ENCODE assay signal across 24 cellular contexts in genomic region chrX:153537080-153537479, GRCh38. TPM values are rescaled to one million over a fixed set of nuclear protein-coding genes. Genes with fewer than 3 reads are reported as not detected.
"Had no signal": no experiment of that assay in that cellular context is flagged by ENCODE, and none has a peak within 500 bp of the region (broad histone marks: within the 10 kb centered on the region; RNA-seq: fewer than 3 reads in every experiment).

No MANE protein-coding gene starts in this region.

- H3K4me1 Mint-ChIP-seq: activated B cell treated with CpG ODN at 0.5 μM for 24 hours; activated CD4-positive, alpha-beta T cell treated with anti-CD3 and anti-CD28 coated beads, Interleukin-2, amount 10 ng/mL, durations not matched to agents 24 days and 14 days; activated CD8-positive, alpha-beta memory T cell treated with anti-CD3 and anti-CD28 coated beads, Interleukin-2, amount 10 ng/mL, durations not matched to agents 7 days and 5 days; activated naive CD8-positive, alpha-beta T cell treated with anti-CD3 and anti-CD28 coated beads, Interleukin-2, amount 50 U/mL, for 24 hours had no signal

- ATAC-seq: activated CD8-positive, alpha-beta memory T cell treated with anti-CD3 and anti-CD28 coated beads, Interleukin-2, amount 10 ng/mL, durations not matched to agents 7 days and 5 days; activated naive CD4-positive, alpha-beta T cell treated with anti-CD3 and anti-CD28 coated beads, Interleukin-2, amount 50 U/mL, for 72 hours; activated naive CD8-positive, alpha-beta T cell treated with anti-CD3 and anti-CD28 coated beads, Interleukin-2, amount 50 U/mL, for 24 hours had no signal

- H3K36me3 Mint-ChIP-seq: activated CD8-positive, alpha-beta memory T cell treated with anti-CD3 and anti-CD28 coated beads, Interleukin-2, amount 10 ng/mL, durations not matched to agents 7 days and 5 days; activated naive CD4-positive, alpha-beta T cell treated with anti-CD3 and anti-CD28 coated beads, Interleukin-2, amount 50 U/mL, for 72 hours; IgD-negative memory B cell had no signal

- H3K27ac ChIP-seq: Peyer's patch, RWPE1, SJCRH30 had no signal

- H3K9me3 Mint-ChIP-seq: activated B cell treated with CpG ODN at 0.5 μM for 24 hours; activated CD4-positive, alpha-beta T cell treated with anti-CD3 and anti-CD28 coated beads, Interleukin-2, amount 10 ng/mL, durations not matched to agents 24 days and 14 days; activated naive CD4-positive, alpha-beta T cell treated with anti-CD3 and anti-CD28 coated beads, Interleukin-2, amount 50 U/mL, for 72 hours; activated naive CD8-positive, alpha-beta T cell treated with anti-CD3 and anti-CD28 coated beads, Interleukin-2, amount 50 U/mL, for 24 hours; activated T-cell treated with anti-CD3 and anti-CD28 coated beads, Interleukin-2, amount 50 U/mL, for 24 hours; activated T-helper 1 cell treated with anti-CD3 and anti-CD28 coated beads, Interleukin-12 subunit alpha, Interleukin-12 subunit beta, Interleukin-2, Interleukin-4 antibody, amounts not matched to agents 30 ng/mL and 10 ng/mL and 1 ng/mL, durations not matched to agents 14 hours and 24 hours and 36 hours; IgD-negative memory B cell; T-helper 1 cell treated with Interleukin-12 subunit alpha and Interleukin-12 subunit beta and Interleukin-4 antibody, amounts not matched to agents 30 μg/mL and 1 μg/mL, for 36 hours had no signal

- H3K27me3 ChIP-seq: Peyer's patch had no signal

- H3K27ac Mint-ChIP-seq: activated B cell treated with CpG ODN at 0.5 μM for 24 hours; activated CD4-positive, alpha-beta T cell treated with anti-CD3 and anti-CD28 coated beads, Interleukin-2, amount 10 ng/mL, durations not matched to agents 24 days and 14 days; activated CD8-positive, alpha-beta memory T cell treated with anti-CD3 and anti-CD28 coated beads, Interleukin-2, amount 10 ng/mL, durations not matched to agents 7 days and 5 days; activated naive CD4-positive, alpha-beta T cell treated with anti-CD3 and anti-CD28 coated beads, Interleukin-2, amount 50 U/mL, for 72 hours; activated naive CD8-positive, alpha-beta T cell treated with anti-CD3 and anti-CD28 coated beads, Interleukin-2, amount 50 U/mL, for 24 hours; activated T-cell treated with anti-CD3 and anti-CD28 coated beads, Interleukin-2, amount 50 U/mL, for 24 hours; activated T-helper 1 cell treated with anti-CD3 and anti-CD28 coated beads, Interleukin-12 subunit alpha, Interleukin-12 subunit beta, Interleukin-2, Interleukin-4 antibody, amounts not matched to agents 30 ng/mL and 10 ng/mL and 1 ng/mL, durations not matched to agents 14 hours and 24 hours and 36 hours; IgD-negative memory B cell; T-helper 1 cell treated with Interleukin-12 subunit alpha and Interleukin-12 subunit beta and Interleukin-4 antibody, amounts not matched to agents 30 μg/mL and 1 μg/mL, for 36 hours had no signal

- DNase-seq: activated B cell treated with CpG ODN at 0.5 μM for 24 hours; activated CD4-positive, alpha-beta T cell treated with anti-CD3 and anti-CD28 coated beads for 1 hour; activated CD4-positive, alpha-beta T cell treated with anti-CD3 and anti-CD28 coated beads, Interleukin-2, amount 10 ng/mL, durations not matched to agents 24 days and 14 days; activated CD4-positive, alpha-beta T cell treated with anti-CD3 and anti-CD28 coated beads, Interleukin-2, amount 50 U/mL, for 48 hours; activated CD8-positive, alpha-beta memory T cell treated with anti-CD3 and anti-CD28 coated beads, Interleukin-2, amount 10 ng/mL, durations not matched to agents 7 days and 5 days; activated effector memory CD4-positive, alpha-beta T cell treated with anti-CD3 and anti-CD28 coated beads, Interleukin-2, amount 50 U/mL, for 16 hours; activated naive CD4-positive, alpha-beta T cell treated with Interleukin-2 at 50 U/mL for 16 hours; activated naive CD8-positive, alpha-beta T cell treated with anti-CD3 and anti-CD28 coated beads, Interleukin-2, amount 50 U/mL, for 24 hours; activated T-cell treated with anti-CD3 and anti-CD28 coated beads, Interleukin-2, amount 50 U/mL, for 24 hours; KG1; NCI-H2029 treated with DMSO at 0.1 percent for 48 hours; NCI-H510A treated with DMSO at 0.1 percent for 48 hours; NK-92 treated with Interleukin-12 subunit alpha and Interleukin-12 subunit beta, amount 100 ng/mL, for 24 hours; OCI-M1; Peyer's patch; Right ventricle myocardium superior had no signal

- H3K9me3 ChIP-seq: Peyer's patch, SJCRH30 had no signal

- H3K4me1 ChIP-seq: Peyer's patch had no signal

- H3K4me3 ChIP-seq: Peyer's patch, SJCRH30 had no signal

- H3K36me3 ChIP-seq: Peyer's patch, SJCRH30 had no signal

- H3K4me3 Mint-ChIP-seq: activated B cell treated with CpG ODN at 0.5 μM for 24 hours; activated CD4-positive, alpha-beta T cell treated with anti-CD3 and anti-CD28 coated beads, Interleukin-2, amount 10 ng/mL, durations not matched to agents 24 days and 14 days; activated CD8-positive, alpha-beta memory T cell treated with anti-CD3 and anti-CD28 coated beads, Interleukin-2, amount 10 ng/mL, durations not matched to agents 7 days and 5 days; activated naive CD8-positive, alpha-beta T cell treated with anti-CD3 and anti-CD28 coated beads, Interleukin-2, amount 50 U/mL, for 24 hours; activated T-cell treated with anti-CD3 and anti-CD28 coated beads, Interleukin-2, amount 50 U/mL, for 24 hours; activated T-helper 1 cell treated with anti-CD3 and anti-CD28 coated beads, Interleukin-12 subunit alpha, Interleukin-12 subunit beta, Interleukin-2, Interleukin-4 antibody, amounts not matched to agents 30 ng/mL and 10 ng/mL and 1 ng/mL, durations not matched to agents 14 hours and 24 hours and 36 hours; IgD-negative memory B cell; T-helper 1 cell treated with Interleukin-12 subunit alpha and Interleukin-12 subunit beta and Interleukin-4 antibody, amounts not matched to agents 30 μg/mL and 1 μg/mL, for 36 hours had no signal

- H3K27me3 Mint-ChIP-seq: activated CD4-positive, alpha-beta T cell treated with anti-CD3 and anti-CD28 coated beads, Interleukin-2, amount 10 ng/mL, durations not matched to agents 24 days and 14 days; activated CD8-positive, alpha-beta memory T cell treated with anti-CD3 and anti-CD28 coated beads, Interleukin-2, amount 10 ng/mL, durations not matched to agents 7 days and 5 days had no signal

RNA-seq across cellular contexts. Expression of gene ATP2B3, which starts 19.6 kb away (rescaled TPM):
- total RNA-seq: activated B cell treated with CpG ODN at 0.5 μM for 24 hours; activated CD4-positive, alpha-beta T cell treated with anti-CD3 and anti-CD28 coated beads, Interleukin-2, amount 10 ng/mL, durations not matched to agents 24 days and 14 days; activated CD8-positive, alpha-beta memory T cell treated with anti-CD3 and anti-CD28 coated beads, Interleukin-2, amount 10 ng/mL, durations not matched to agents 7 days and 5 days; activated naive CD4-positive, alpha-beta T cell treated with anti-CD3 and anti-CD28 coated beads, Interleukin-2, amount 50 U/mL, for 72 hours; LHCN-M2; M059J; Peyer's patch; Right ventricle myocardium superior had no signal
- polyA plus RNA-seq: IgD-negative memory B cell had no signal

RNA-seq across cellular contexts. Expression of gene BGN, which starts 42.3 kb away (rescaled TPM):
- total RNA-seq: activated B cell treated with CpG ODN at 0.5 μM for 24 hours; activated CD4-positive, alpha-beta T cell treated with anti-CD3 and anti-CD28 coated beads, Interleukin-2, amount 10 ng/mL, durations not matched to agents 24 days and 14 days; activated CD8-positive, alpha-beta memory T cell treated with anti-CD3 and anti-CD28 coated beads, Interleukin-2, amount 10 ng/mL, durations not matched to agents 7 days and 5 days; activated naive CD4-positive, alpha-beta T cell treated with anti-CD3 and anti-CD28 coated beads, Interleukin-2, amount 50 U/mL, for 72 hours; activated T-helper 1 cell treated with anti-CD3 and anti-CD28 coated beads, Interleukin-12 subunit alpha, Interleukin-12 subunit beta, Interleukin-2, Interleukin-4 antibody, amounts not matched to agents 30 ng/mL and 10 ng/mL and 1 ng/mL, durations not matched to agents 14 hours and 24 hours and 36 hours; LHCN-M2 had no signal
- polyA plus RNA-seq: IgD-negative memory B cell had no signal
